Comparison of ENCODE assay signal across 18 cellular contexts in genomic region chr2:7633556-7634153, GRCh38.
A peak's percentile ranks its signal among the peaks of the same experiment; 100 is the strongest.
DNase-seq lines count a peak whose midpoint lies in the region; ATAC-seq and TF ChIP-seq lines count a peak whose summit lies in the region.
"Had no signal": no experiment of that assay in that cellular context is flagged by ENCODE, and none has a peak within 500 bp of the region (broad histone marks: within the 10 kb centered on the region; RNA-seq: fewer than 3 reads in every experiment).

No MANE protein-coding gene starts in this region.

- no peaks in the 10 kb centered on the region for H3K27me3 Mint-ChIP-seq in CD4-positive, alpha-beta T cell
- H3K27me3 Mint-ChIP-seq: activated naive CD8-positive, alpha-beta T cell treated with anti-CD3 and anti-CD28 coated beads, Interleukin-2, amount 50 U/mL, for 24 hours had no signal

- no peaks in the 10 kb centered on the region for H3K4me1 Mint-ChIP-seq in CD4-positive, alpha-beta T cell (ENCODE audit: low read depth)
- H3K4me1 Mint-ChIP-seq: activated naive CD8-positive, alpha-beta T cell treated with anti-CD3 and anti-CD28 coated beads, Interleukin-2, amount 50 U/mL, for 24 hours; IgD-negative memory B cell had no signal

- H3K27ac ChIP-seq in CD4-positive, alpha-beta T cell (ENCODE audit: low read depth, low read length): no peak overlapping the region
- H3K27ac ChIP-seq: A549, upper lobe of left lung had no signal

- no peak overlapping the region for H3K27ac Mint-ChIP-seq in CD4-positive, alpha-beta T cell
- H3K27ac Mint-ChIP-seq: activated naive CD8-positive, alpha-beta T cell treated with anti-CD3 and anti-CD28 coated beads, Interleukin-2, amount 50 U/mL, for 24 hours; dendritic cell treated with granulocyte-macrophage colony-stimulating factor and Interleukin-4, amounts not matched to agents 40 ng/mL and 50 ng/mL, for 4 days; IgD-negative memory B cell had no signal

- no peaks in the 10 kb centered on the region for H3K9me3 Mint-ChIP-seq in CD4-positive, alpha-beta T cell
- H3K9me3 Mint-ChIP-seq: dendritic cell treated with granulocyte-macrophage colony-stimulating factor and Interleukin-4, amounts not matched to agents 40 ng/mL and 50 ng/mL, for 4 days had no signal

- POLR2A ChIA-PET in CD4-positive, alpha-beta T cell (lab: Charles Lee): no interaction called here

- CTCF ChIA-PET in CD4-positive, alpha-beta T cell (lab: Charles Lee): no interaction called here

- TF ChIP-seq CTCF in CD4-positive, alpha-beta T cell (IDR thresholded peaks at IDR 0.05): no peak

- H3K27me3 ChIP-seq in CD4-positive, alpha-beta T cell (ENCODE audit: control insufficient read depth, insufficient read depth, low read length): no peaks in the 10 kb centered on the region
- H3K27me3 ChIP-seq: upper lobe of left lung had no signal

- no peak overlapping the region for H3K4me3 Mint-ChIP-seq in CD4-positive, alpha-beta T cell
- H3K4me3 Mint-ChIP-seq: activated naive CD8-positive, alpha-beta T cell treated with anti-CD3 and anti-CD28 coated beads, Interleukin-2, amount 50 U/mL, for 24 hours; dendritic cell treated with granulocyte-macrophage colony-stimulating factor and Interleukin-4, amounts not matched to agents 40 ng/mL and 50 ng/mL, for 4 days; IgD-negative memory B cell had no signal

- H3K36me3 Mint-ChIP-seq in CD4-positive, alpha-beta T cell (ENCODE audit: low read depth): no peaks in the 10 kb centered on the region

- ATAC-seq in CD4-positive, alpha-beta T cell (ENCODE audit: poor library complexity): no peak
- no peak for ATAC-seq in HG02642 (IDR thresholded peaks at IDR 0.05; ENCODE audit: poor library complexity, unreplicated experiment)
- ATAC-seq: A549; activated naive CD8-positive, alpha-beta T cell treated with anti-CD3 and anti-CD28 coated beads, Interleukin-2, amount 50 U/mL, for 24 hours; HCT116; SK-N-SH treated with all-trans-retinoic acid at 6 μM for 48 hours had no signal

- intact Hi-C loops in CD4-positive, alpha-beta T cell (cut with DNase I, micrococcal nuclease): no loop called here

- H3K9me3 ChIP-seq in CD4-positive, alpha-beta T cell (ENCODE audit: control insufficient read depth, low read length): no peaks in the 10 kb centered on the region
- H3K9me3 ChIP-seq: upper lobe of left lung had no signal

- DNase-seq in NCI-H2107 treated with DMSO at 0.1 percent for 48 hours (lab: John Stamatoyannopoulos, UW; ENCODE audit: unreplicated experiment) (peak; percentile 26), NCI-H2107 (lab: John Stamatoyannopoulos, UW) (no peak), NCI-H1417 treated with DMSO at 0.1 percent for 48 hours (lab: John Stamatoyannopoulos, UW) (peak; percentile 47), NCI-H748 (lab: John Stamatoyannopoulos, UW; ENCODE audit: unreplicated experiment) (peak; percentile 95), pons (ENCODE audit: low spot score) (peak; percentile 14), LoVo (ENCODE audit: low spot score) (no peak)
- no peak for DNase-seq in CD4-positive, alpha-beta T cell
- DNase-seq: activated CD4-positive, alpha-beta T cell treated with anti-CD3 and anti-CD28 coated beads for 1 hour; activated naive CD8-positive, alpha-beta T cell treated with anti-CD3 and anti-CD28 coated beads, Interleukin-2, amount 50 U/mL, for 24 hours; nucleus accumbens; retina; upper lobe of left lung had no signal

Comparison
In these comparisons a context has a peak if more than half of its experiments do, and no peak if none do; other contexts are left out.
1. DNase-seq: peak in NCI-H2107 treated with DMSO at 0.1 percent for 48 hours (single experiment), NCI-H1417 treated with DMSO at 0.1 percent for 48 hours (single experiment), NCI-H748 (single experiment) and pons (single experiment); none in NCI-H2107 (single experiment), CD4-positive, alpha-beta T cell (0 of 10) and LoVo (single experiment).